In the genomic region with DNA sequence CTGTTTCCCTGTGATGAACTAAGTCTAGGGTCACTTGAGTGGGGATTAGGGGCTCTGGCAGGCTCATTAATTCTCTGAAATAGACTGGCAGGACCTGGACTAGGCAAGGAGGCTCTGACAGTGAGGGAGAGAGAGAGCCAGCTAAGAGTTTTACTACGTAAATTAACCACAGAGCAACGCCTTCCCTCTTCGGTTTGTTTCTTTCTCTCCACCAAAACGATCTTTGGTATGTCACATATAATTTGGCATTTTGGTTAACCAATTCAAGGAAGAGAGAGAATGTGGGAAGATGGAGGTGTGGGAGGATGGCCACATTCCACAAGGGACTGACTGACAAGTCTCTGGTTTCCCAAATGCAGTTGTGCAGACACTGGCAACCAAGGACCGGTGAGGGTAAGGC, we compare ENCODE assay signal across 1 cellular context.
TF ChIP-seq lines count a peak whose summit lies in the region.

No MANE protein-coding gene starts in this region.

TF ChIP-seq in SK-N-SH, 30 proteins besides CTCF, POLR2A, EP300 and RAD21 (continued from another document):
- TF ChIP-seq, protein P1, sequence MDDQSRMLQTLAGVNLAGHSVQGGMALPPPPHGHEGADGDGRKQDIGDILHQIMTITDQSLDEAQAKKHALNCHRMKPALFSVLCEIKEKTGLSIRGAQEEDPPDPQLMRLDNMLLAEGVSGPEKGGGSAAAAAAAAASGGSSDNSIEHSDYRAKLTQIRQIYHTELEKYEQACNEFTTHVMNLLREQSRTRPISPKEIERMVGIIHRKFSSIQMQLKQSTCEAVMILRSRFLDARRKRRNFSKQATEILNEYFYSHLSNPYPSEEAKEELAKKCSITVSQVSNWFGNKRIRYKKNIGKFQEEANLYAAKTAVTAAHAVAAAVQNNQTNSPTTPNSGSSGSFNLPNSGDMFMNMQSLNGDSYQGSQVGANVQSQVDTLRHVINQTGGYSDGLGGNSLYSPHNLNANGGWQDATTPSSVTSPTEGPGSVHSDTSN (IDR thresholded peaks at IDR 0.05): no peak
- TF ChIP-seq EZH2phosphoT487 (IDR thresholded peaks at IDR 0.05; ENCODE audit: borderline replicate concordance, low read depth) (no peak), RFX5 (IDR thresholded peaks at IDR 0.05; ENCODE audit: low read length) (no peak), FOSL2 (IDR thresholded peaks at IDR 0.05; ENCODE audit: borderline replicate concordance, low read depth) (no peak)
TF ChIP-seq in SK-N-SH: peak in this region for 0.
